ENCODE assay signal across 8 cellular contexts in genomic region chr19:47483200-47483599, GRCh38. TPM values are rescaled to one million over a fixed set of nuclear protein-coding genes. Genes with fewer than 3 reads are reported as not detected.
A peak's percentile ranks its signal among the peaks of the same experiment; 100 is the strongest.
DNase-seq lines count a peak whose midpoint lies in the region; ATAC-seq, FAIRE-seq and TF ChIP-seq lines count a peak whose summit lies in the region.

No MANE protein-coding gene starts in this region.

- H3K27ac Mint-ChIP-seq in naive B cell: peak overlapping the region in 3 of 6 donors; percentile 69 to 99 (median 95)

- no peak for FAIRE-seq in HTR-8/SVneo (lab: Jason Lieb, UNC)

- TF ChIP-seq CTCF in AG10803 (conservative IDR thresholded peaks at IDR 0.05; ENCODE audit: low read length): no peak
- TF ChIP-seq CTCF in cardiac fibroblast (IDR thresholded peaks at IDR 0.05; ENCODE audit: low read depth, low read length): no peak

- peaks cover 0 to 1% (median 0%) of the 10 kb centered on the region in 7 donors for H3K9me3 Mint-ChIP-seq in naive B cell

- DNase-seq in AG10803 (ENCODE audit: low read depth) (no peak), cardiac fibroblast (ENCODE audit: low read depth in 2 of 2) (no peak), naive B cell (no peak), islet precursor cell (no peak), HTR-8/SVneo (ENCODE audit: insufficient read length, low spot score) (no peak)
- DNase-seq in Jurkat, Clone E6-1 (ENCODE audit: low read depth, low spot score): no peak

- peak overlapping the region in 7 of 8 donors; percentile 55 to 99 (median 92) for H3K4me3 Mint-ChIP-seq in naive B cell

- H3K36me3 Mint-ChIP-seq in naive B cell: no peaks in the 10 kb centered on the region

- peaks cover 0 to 6% (median 0%) of the 10 kb centered on the region in 3 donors for H3K27me3 Mint-ChIP-seq in naive B cell

- H3K4me1 Mint-ChIP-seq in naive B cell: peaks cover 34 to 58% (median 47%) of the 10 kb centered on the region in 3 donors

- ATAC-seq in naive B cell (ENCODE audit: low read depth in 2 of 2) (no peak), GM19023 (IDR thresholded peaks at IDR 0.05; ENCODE audit: unreplicated experiment) (no peak), HG03280 (IDR thresholded peaks at IDR 0.05; ENCODE audit: unreplicated experiment) (no peak)

- peak overlapping the region; percentile 78 for H3K4me3 ChIP-seq in AG10803 (ENCODE audit: low read length)
- H3K4me3 ChIP-seq in Jurkat, Clone E6-1 (ENCODE audit: low read length): peak overlapping the region; percentile 97
- peak overlapping the region; percentile 64 to 78 for H3K4me3 ChIP-seq in cardiac fibroblast (replicated peaks in 1 of 2; ENCODE audit: low read depth in 2 of 2, low read length in 2 of 2)

RNA-seq across cellular contexts. Expression of gene KPTN, which starts 0.8 kb away (rescaled TPM):
- polyA plus RNA-seq in Jurkat, Clone E6-1 (2012; ENCODE audit: insufficient read depth, insufficient read length): 20.6 TPM
- 10 to 100 TPM in 2 of 6 donors, 1 to 10 TPM in 4; 6.1 to 25.8 (median 9.3) TPM for polyA plus RNA-seq in naive B cell (ENCODE audit: low read depth in 6 of 6)

RNA-seq across cellular contexts. Expression of gene SLC8A2, which starts 11.5 kb away (rescaled TPM):
- not detected for polyA plus RNA-seq in Jurkat, Clone E6-1 (2012; ENCODE audit: insufficient read depth, insufficient read length)
- polyA plus RNA-seq in naive B cell (ENCODE audit: low read depth in 6 of 6): not detected

RNA-seq across cellular contexts. Expression of gene NAPA, which starts 31.7 kb away (rescaled TPM):
- 218 TPM for polyA plus RNA-seq in Jurkat, Clone E6-1 (2012; ENCODE audit: insufficient read depth, insufficient read length)
- 100 to 1,000 TPM in 1 of 6 donors, 10 to 100 TPM in 5; 68.5 to 111 (median 78.4) TPM for polyA plus RNA-seq in naive B cell (ENCODE audit: low read depth in 6 of 6)
